Comparison of ENCODE assay signal across 1 cellular context in the genomic region with DNA sequence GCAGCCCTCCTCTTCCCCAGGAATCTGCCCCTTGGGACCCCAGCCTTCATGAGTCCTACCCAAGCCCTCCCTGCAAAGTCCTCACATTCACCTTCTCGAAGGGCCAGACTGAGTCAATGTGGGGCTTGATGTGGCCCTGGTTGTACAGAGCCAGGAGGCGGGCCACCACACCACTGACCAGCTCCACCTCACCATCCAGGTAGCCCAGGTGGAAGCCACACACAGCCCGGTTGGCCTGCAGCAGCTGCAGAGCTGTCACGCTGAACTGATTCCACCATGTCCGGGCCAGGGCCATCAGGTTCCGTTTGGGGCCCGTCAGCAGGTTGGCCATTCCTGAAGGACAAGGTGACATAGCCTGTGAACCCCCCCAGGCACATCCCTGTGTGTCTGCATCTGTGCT.
TF ChIP-seq lines count a peak whose summit lies in the region.

No MANE protein-coding gene starts in this region.

TF ChIP-seq in H1, 55 proteins besides CTCF, POLR2A, EP300 and RAD21:
- TF ChIP-seq MAFK (IDR thresholded peaks at IDR 0.05; ENCODE audit: low read depth, low read length) (no peak), JUN (IDR thresholded peaks at IDR 0.05; ENCODE audit: low read depth, low read length) (no peak), SP4 (IDR thresholded peaks at IDR 0.05; ENCODE audit: low read length) (no peak), ZNF274 (IDR thresholded peaks at IDR 0.05; ENCODE audit: borderline replicate concordance, extremely low read depth, low read length) (no peak), RBBP5 (IDR thresholded peaks at IDR 0.05; ENCODE audit: borderline replicate concordance, low read depth, low read length) (no peak), RNF2 (IDR thresholded peaks at IDR 0.05; ENCODE audit: borderline replicate concordance, low read depth, low read length, missing control alignments, poor library complexity, severe bottlenecking) (no peak), GTF2F1 (IDR thresholded peaks at IDR 0.05; ENCODE audit: borderline replicate concordance, low read depth, low read length) (no peak), RFX5 (IDR thresholded peaks at IDR 0.05; ENCODE audit: borderline replicate concordance, low read depth, low read length) (no peak), SIN3A (conservative IDR thresholded peaks at IDR 0.05 in 1 of 2, IDR thresholded peaks at IDR 0.05 in 1 of 2; ENCODE audit: low read depth in 1 of 2, low read length in 2 of 2) (no peak), SIX5 (IDR thresholded peaks at IDR 0.05; ENCODE audit: low read depth, low read length) (no peak), RXRA (IDR thresholded peaks at IDR 0.05; ENCODE audit: insufficient read depth, low read depth, low read length) (no peak), POU5F1 (IDR thresholded peaks at IDR 0.05; ENCODE audit: low read depth, low read length) (no peak), TBP (IDR thresholded peaks at IDR 0.05; ENCODE audit: low read depth, low read length) (no peak), TEAD4 (IDR thresholded peaks at IDR 0.05; ENCODE audit: low read depth, low read length) (no peak), BCL11A (IDR thresholded peaks at IDR 0.05; ENCODE audit: low read depth in 2 of 2, low read length in 2 of 2) (no peak)
- TF ChIP-seq, protein P1, sequence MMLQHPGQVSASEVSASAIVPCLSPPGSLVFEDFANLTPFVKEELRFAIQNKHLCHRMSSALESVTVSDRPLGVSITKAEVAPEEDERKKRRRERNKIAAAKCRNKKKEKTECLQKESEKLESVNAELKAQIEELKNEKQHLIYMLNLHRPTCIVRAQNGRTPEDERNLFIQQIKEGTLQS (IDR thresholded peaks at IDR 0.05; ENCODE audit: insufficient read depth, low read depth, low read length), result no peak
- TF ChIP-seq, protein P2, sequence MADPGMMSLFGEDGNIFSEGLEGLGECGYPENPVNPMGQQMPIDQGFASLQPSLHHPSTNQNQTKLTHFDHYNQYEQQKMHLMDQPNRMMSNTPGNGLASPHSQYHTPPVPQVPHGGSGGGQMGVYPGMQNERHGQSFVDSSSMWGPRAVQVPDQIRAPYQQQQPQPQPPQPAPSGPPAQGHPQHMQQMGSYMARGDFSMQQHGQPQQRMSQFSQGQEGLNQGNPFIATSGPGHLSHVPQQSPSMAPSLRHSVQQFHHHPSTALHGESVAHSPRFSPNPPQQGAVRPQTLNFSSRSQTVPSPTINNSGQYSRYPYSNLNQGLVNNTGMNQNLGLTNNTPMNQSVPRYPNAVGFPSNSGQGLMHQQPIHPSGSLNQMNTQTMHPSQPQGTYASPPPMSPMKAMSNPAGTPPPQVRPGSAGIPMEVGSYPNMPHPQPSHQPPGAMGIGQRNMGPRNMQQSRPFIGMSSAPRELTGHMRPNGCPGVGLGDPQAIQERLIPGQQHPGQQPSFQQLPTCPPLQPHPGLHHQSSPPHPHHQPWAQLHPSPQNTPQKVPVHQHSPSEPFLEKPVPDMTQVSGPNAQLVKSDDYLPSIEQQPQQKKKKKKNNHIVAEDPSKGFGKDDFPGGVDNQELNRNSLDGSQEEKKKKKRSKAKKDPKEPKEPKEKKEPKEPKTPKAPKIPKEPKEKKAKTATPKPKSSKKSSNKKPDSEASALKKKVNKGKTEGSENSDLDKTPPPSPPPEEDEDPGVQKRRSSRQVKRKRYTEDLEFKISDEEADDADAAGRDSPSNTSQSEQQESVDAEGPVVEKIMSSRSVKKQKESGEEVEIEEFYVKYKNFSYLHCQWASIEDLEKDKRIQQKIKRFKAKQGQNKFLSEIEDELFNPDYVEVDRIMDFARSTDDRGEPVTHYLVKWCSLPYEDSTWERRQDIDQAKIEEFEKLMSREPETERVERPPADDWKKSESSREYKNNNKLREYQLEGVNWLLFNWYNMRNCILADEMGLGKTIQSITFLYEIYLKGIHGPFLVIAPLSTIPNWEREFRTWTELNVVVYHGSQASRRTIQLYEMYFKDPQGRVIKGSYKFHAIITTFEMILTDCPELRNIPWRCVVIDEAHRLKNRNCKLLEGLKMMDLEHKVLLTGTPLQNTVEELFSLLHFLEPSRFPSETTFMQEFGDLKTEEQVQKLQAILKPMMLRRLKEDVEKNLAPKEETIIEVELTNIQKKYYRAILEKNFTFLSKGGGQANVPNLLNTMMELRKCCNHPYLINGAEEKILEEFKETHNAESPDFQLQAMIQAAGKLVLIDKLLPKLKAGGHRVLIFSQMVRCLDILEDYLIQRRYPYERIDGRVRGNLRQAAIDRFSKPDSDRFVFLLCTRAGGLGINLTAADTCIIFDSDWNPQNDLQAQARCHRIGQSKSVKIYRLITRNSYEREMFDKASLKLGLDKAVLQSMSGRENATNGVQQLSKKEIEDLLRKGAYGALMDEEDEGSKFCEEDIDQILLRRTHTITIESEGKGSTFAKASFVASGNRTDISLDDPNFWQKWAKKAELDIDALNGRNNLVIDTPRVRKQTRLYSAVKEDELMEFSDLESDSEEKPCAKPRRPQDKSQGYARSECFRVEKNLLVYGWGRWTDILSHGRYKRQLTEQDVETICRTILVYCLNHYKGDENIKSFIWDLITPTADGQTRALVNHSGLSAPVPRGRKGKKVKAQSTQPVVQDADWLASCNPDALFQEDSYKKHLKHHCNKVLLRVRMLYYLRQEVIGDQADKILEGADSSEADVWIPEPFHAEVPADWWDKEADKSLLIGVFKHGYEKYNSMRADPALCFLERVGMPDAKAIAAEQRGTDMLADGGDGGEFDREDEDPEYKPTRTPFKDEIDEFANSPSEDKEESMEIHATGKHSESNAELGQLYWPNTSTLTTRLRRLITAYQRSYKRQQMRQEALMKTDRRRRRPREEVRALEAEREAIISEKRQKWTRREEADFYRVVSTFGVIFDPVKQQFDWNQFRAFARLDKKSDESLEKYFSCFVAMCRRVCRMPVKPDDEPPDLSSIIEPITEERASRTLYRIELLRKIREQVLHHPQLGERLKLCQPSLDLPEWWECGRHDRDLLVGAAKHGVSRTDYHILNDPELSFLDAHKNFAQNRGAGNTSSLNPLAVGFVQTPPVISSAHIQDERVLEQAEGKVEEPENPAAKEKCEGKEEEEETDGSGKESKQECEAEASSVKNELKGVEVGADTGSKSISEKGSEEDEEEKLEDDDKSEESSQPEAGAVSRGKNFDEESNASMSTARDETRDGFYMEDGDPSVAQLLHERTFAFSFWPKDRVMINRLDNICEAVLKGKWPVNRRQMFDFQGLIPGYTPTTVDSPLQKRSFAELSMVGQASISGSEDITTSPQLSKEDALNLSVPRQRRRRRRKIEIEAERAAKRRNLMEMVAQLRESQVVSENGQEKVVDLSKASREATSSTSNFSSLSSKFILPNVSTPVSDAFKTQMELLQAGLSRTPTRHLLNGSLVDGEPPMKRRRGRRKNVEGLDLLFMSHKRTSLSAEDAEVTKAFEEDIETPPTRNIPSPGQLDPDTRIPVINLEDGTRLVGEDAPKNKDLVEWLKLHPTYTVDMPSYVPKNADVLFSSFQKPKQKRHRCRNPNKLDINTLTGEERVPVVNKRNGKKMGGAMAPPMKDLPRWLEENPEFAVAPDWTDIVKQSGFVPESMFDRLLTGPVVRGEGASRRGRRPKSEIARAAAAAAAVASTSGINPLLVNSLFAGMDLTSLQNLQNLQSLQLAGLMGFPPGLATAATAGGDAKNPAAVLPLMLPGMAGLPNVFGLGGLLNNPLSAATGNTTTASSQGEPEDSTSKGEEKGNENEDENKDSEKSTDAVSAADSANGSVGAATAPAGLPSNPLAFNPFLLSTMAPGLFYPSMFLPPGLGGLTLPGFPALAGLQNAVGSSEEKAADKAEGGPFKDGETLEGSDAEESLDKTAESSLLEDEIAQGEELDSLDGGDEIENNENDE (IDR thresholded peaks at IDR 0.05; ENCODE audit: insufficient replicate concordance, low read length), result no peak
- TF ChIP-seq, protein P3, sequence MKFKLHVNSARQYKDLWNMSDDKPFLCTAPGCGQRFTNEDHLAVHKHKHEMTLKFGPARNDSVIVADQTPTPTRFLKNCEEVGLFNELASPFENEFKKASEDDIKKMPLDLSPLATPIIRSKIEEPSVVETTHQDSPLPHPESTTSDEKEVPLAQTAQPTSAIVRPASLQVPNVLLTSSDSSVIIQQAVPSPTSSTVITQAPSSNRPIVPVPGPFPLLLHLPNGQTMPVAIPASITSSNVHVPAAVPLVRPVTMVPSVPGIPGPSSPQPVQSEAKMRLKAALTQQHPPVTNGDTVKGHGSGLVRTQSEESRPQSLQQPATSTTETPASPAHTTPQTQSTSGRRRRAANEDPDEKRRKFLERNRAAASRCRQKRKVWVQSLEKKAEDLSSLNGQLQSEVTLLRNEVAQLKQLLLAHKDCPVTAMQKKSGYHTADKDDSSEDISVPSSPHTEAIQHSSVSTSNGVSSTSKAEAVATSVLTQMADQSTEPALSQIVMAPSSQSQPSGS (IDR thresholded peaks at IDR 0.05; ENCODE audit: low read length), result no peak
TF ChIP-seq in H1: peak in this region for 0.
